In the genomic region with DNA sequence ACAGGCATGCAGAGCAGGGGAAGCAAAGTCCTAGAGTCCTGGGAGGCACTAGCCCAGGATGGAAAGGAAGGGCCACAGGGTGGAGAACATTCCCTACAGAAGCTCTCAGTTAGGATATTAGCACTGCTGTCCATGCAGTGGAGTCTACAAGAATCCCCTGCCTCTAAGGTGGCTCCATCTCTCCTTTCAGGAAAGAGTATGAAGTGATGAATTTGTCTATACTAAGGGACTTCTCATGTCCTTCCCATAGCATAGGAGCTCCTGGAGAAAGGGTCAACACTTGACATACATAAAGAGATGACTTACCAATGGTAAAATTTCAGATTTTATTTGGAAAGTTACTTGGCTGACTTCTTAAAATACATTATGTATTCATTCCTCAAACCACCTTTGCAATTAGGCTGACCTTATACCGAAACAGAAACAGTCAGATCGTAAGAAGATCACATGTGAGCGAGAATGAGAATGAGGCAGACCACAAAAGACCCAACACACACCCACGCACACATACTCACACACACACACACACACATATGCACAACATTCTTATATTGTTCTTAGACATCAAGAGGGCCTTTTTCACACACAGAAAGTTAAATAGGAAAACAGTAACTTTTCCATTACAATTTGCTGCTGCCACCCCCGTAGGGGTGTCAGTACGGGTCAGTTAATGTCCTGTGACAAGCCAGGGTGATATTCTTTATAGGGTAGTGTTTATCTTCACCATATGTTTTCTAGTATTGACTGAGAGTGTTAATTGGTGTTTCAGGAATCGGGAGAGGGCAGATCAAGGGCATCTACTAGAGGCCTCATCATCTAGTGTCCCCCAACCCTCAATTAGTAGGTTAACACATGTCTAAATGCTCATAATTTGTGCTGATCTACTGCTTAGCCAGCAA, we compare ENCODE assay signal across 11 cellular contexts.
A peak's percentile ranks its signal among the peaks of the same experiment; 100 is the strongest.
DNase-seq lines count a peak whose midpoint lies in the region; ATAC-seq lines count a peak whose summit lies in the region.
"Had no signal": no experiment of that assay in that cellular context is flagged by ENCODE, and none has a peak within 500 bp of the region (broad histone marks: within the 10 kb centered on the region; RNA-seq: fewer than 3 reads in every experiment).

No MANE protein-coding gene starts in this region.

- DNase-seq in activated T-cell treated with anti-CD3 and anti-CD28 coated beads for 48 hours (ENCODE audit: low read depth) (peak; percentile 27), HuH-7 (ENCODE audit: low spot score) (no peak), cerebellar nuclear complex (lab: John Stamatoyannopoulos, UW) (no peak), NCI-H2171 treated with DMSO at 0.1 percent for 48 hours (lab: John Stamatoyannopoulos, UW) (no peak)
- no peak for DNase-seq in activated T-cell treated with anti-CD3 and anti-CD28 coated beads, Interleukin-2, amount 50 U/mL, for 1 hour
- DNase-seq in stimulated activated CD8-positive, alpha-beta memory T cell treated with anti-CD3 and anti-CD28 coated beads, Interleukin-15, amount 100 ng/mL, for 48 hours (ENCODE audit: low read depth in 2 of 2) = peak; percentile 4 to 6
- DNase-seq: esophagus squamous epithelium, Karpas-422 had no signal

- ATAC-seq in GM21515 (IDR thresholded peaks at IDR 0.05; ENCODE audit: unreplicated experiment) (peak; percentile 98), HG03108 (IDR thresholded peaks at IDR 0.05; ENCODE audit: unreplicated experiment) (peak; percentile 88)
- ATAC-seq: left lobe of liver had no signal

Comparison
In these comparisons a context has a peak if more than half of its experiments do, and no peak if none do; other contexts are left out.
1. DNase-seq: peak in activated T-cell treated with anti-CD3 and anti-CD28 coated beads for 48 hours (single experiment) and stimulated activated CD8-positive, alpha-beta memory T cell treated with anti-CD3 and anti-CD28 coated beads, Interleukin-15, amount 100 ng/mL, for 48 hours (2 of 2); none in activated T-cell treated with anti-CD3 and anti-CD28 coated beads, Interleukin-2, amount 50 U/mL, for 1 hour (single experiment), HuH-7 (single experiment), cerebellar nuclear complex (0 of 2) and NCI-H2171 treated with DMSO at 0.1 percent for 48 hours (single experiment).